Comparison of ENCODE assay signal across 11 cellular contexts in the genomic region with DNA sequence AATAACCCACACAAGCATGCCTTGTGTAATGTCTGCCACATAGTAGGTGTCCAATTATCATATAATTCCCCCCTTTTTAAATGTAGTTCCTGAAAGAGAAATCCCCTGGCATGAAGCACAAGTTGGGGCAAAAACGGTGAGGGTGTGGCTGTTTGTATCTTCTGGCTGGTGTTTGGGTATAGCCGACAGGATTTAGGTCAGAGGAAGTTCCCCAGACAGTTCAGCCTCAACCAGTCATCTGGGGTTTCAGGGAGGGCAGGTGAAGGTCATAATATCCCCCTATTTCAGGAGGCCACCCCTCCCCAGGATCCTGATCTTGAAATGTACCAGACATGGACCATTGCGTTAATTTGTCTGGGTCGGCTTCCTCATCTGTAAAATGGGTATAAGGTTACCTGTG. TPM values are rescaled to one million over a fixed set of nuclear protein-coding genes. Genes with fewer than 3 reads are reported as not detected.
A peak's percentile ranks its signal among the peaks of the same experiment; 100 is the strongest.
DNase-seq lines count a peak whose midpoint lies in the region; ATAC-seq and TF ChIP-seq lines count a peak whose summit lies in the region.
"Had no signal": no experiment of that assay in that cellular context is flagged by ENCODE, and none has a peak within 500 bp of the region (broad histone marks: within the 10 kb centered on the region; RNA-seq: fewer than 3 reads in every experiment).

No MANE protein-coding gene starts in this region.

- H3K27me3 ChIP-seq in RWPE2 (ENCODE audit: insufficient read depth, poor library complexity, severe bottlenecking) (no peaks in the 10 kb centered on the region), esophagus muscularis mucosa (no peaks in the 10 kb centered on the region)
- H3K27me3 ChIP-seq: SJCRH30 had no signal

- no peaks in the 10 kb centered on the region for H3K9me3 ChIP-seq in RWPE2 (ENCODE audit: severe bottlenecking)
- no peaks in the 10 kb centered on the region for H3K9me3 ChIP-seq in esophagus muscularis mucosa
- H3K9me3 ChIP-seq: SJCRH30 had no signal

- H3K36me3 ChIP-seq in RWPE2 (ENCODE audit: low read depth) = no peaks in the 10 kb centered on the region
- no peaks in the 10 kb centered on the region for H3K36me3 ChIP-seq in esophagus muscularis mucosa
- H3K36me3 ChIP-seq: SJCRH30 had no signal

- no peak for TF ChIP-seq CTCF in RWPE2 (IDR thresholded peaks at IDR 0.05; ENCODE audit: poor library complexity, severe bottlenecking)
- TF ChIP-seq CTCF in esophagus muscularis mucosa (IDR thresholded peaks at IDR 0.05) = no peak
- TF ChIP-seq CTCF in GM13976 (IDR thresholded peaks at IDR 0.05; ENCODE audit: borderline replicate concordance, control extremely low read depth, extremely low read depth, insufficient read depth, missing control alignments) = no peak

- no peak for ATAC-seq in RWPE2 (ENCODE audit: low read depth)
- ATAC-seq in stimulated activated naive CD8-positive, alpha-beta T cell treated with anti-CD3 and anti-CD28 coated beads, Interleukin-15, Interleukin-2, amounts not matched to agents 100 U/mL and 50 U/mL, for 24 hours = no peak
- no peak for ATAC-seq in HG02588 (IDR thresholded peaks at IDR 0.05; ENCODE audit: unreplicated experiment)

- WGBS in esophagus muscularis mucosa = 52% methylated on average over 4 of the region's 4 CpGs

- TF ChIP-seq EP300 in esophagus muscularis mucosa (IDR thresholded peaks at IDR 0.05) = no peak

- intact Hi-C loops in esophagus muscularis mucosa (cut with DNase I) = loop anchor here (10.0 kb wide), 2 partner anchors 332 to 482 kb away; a partner anchor contains a TSS

- DNase-seq in RWPE2 (ENCODE audit: low spot score) = no peak
- DNase-seq in activated CD8-positive, alpha-beta memory T cell treated with anti-CD3 and anti-CD28 coated beads, Interleukin-2, amount 50 U/mL, for 4 hours = peak; percentile 34
- DNase-seq in esophagus muscularis mucosa (ENCODE audit: extremely low spot score) = no peak
- peak; percentile 33 for DNase-seq in stimulated activated naive CD8-positive, alpha-beta T cell treated with anti-CD3 and anti-CD28 coated beads, Interleukin-15, Interleukin-2, amounts not matched to agents 100 U/mL and 50 U/mL, for 24 hours
- DNase-seq in DMS153 treated with DMSO at 0.1 percent for 48 hours (lab: John Stamatoyannopoulos, UW; ENCODE audit: unreplicated experiment) = no peak
- DNase-seq in GM13976 (ENCODE audit: low spot score) = no peak
- no peak for DNase-seq in ACHN
- DNase-seq: DMS 273 treated with DMSO at 0.1 percent for 48 hours, NCI-H526 treated with DMSO at 0.1 percent for 48 hours, SJCRH30 had no signal

- in situ Hi-C loops in GM13976 (cut with MboI; ENCODE audit: low sequenced_read_pairs, unreplicated experiment) = no loop called here
- in situ Hi-C loops in ACHN (cut with HindIII; ENCODE audit: low pct_ligation_motif_present, low pct_unique_long_range_greater_than_20kb, low sequenced_read_pairs) = no loop called here

- peaks cover 70% of the 10 kb centered on the region for H3K4me1 ChIP-seq in RWPE2 (ENCODE audit: insufficient read depth, poor library complexity, severe bottlenecking)
- peaks cover 27 to 37% (median 34%) of the 10 kb centered on the region in 4 donors for H3K4me1 ChIP-seq in esophagus muscularis mucosa

- peak overlapping the region; percentile 98 for H3K27ac ChIP-seq in RWPE2 (ENCODE audit: poor library complexity, severe bottlenecking)
- peak overlapping the region; percentile 91 to 96 (median 94) for H3K27ac ChIP-seq in esophagus muscularis mucosa (replicated peaks in 1 of 4)
- H3K27ac ChIP-seq: SJCRH30 had no signal

- H3K4me3 ChIP-seq in RWPE2 (ENCODE audit: severe bottlenecking) (no peak overlapping the region), esophagus muscularis mucosa (no peak overlapping the region)
- H3K4me3 ChIP-seq: SJCRH30 had no signal

- TF ChIP-seq POLR2A in esophagus muscularis mucosa (IDR thresholded peaks at IDR 0.05; ENCODE audit: low read depth) = no peak

RNA-seq across cellular contexts. Expression of a gene that starts 29.1 kb away (rescaled TPM):
- total RNA-seq in esophagus muscularis mucosa = 100 to 1,000 TPM in 3 of 4 donors, 10 to 100 TPM in 1; 77.7 to 126 (median 111) TPM

Comparison
In these comparisons a context has a peak if more than half of its experiments do, and no peak if none do; other contexts are left out.
1. DNase-seq: peak in activated CD8-positive, alpha-beta memory T cell treated with anti-CD3 and anti-CD28 coated beads, Interleukin-2, amount 50 U/mL, for 4 hours (single experiment) and stimulated activated naive CD8-positive, alpha-beta T cell treated with anti-CD3 and anti-CD28 coated beads, Interleukin-15, Interleukin-2, amounts not matched to agents 100 U/mL and 50 U/mL, for 24 hours (single experiment); none in RWPE2 (single experiment), esophagus muscularis mucosa (single experiment), DMS153 treated with DMSO at 0.1 percent for 48 hours (single experiment), GM13976 (single experiment) and ACHN (single experiment).